Comparison of ENCODE assay signal across 8 cellular contexts in genomic region chr3:16828815-16829214, GRCh38. TPM values are rescaled to one million over a fixed set of nuclear protein-coding genes. Genes with fewer than 3 reads are reported as not detected.
DNase-seq lines count a peak whose midpoint lies in the region; ATAC-seq and TF ChIP-seq lines count a peak whose summit lies in the region.

No MANE protein-coding gene starts in this region.

- H3K27ac Mint-ChIP-seq in activated CD4-positive, alpha-beta T cell treated with anti-CD3 and anti-CD28 coated beads, Interleukin-2, amount 10 ng/mL, durations not matched to agents 7 days and 5 days: peak overlapping the region; percentile 9

- H3K4me3 ChIP-seq in heart left ventricle (no peak overlapping the region), fibroblast of mammary gland (ENCODE audit: control insufficient read depth, low read depth, low read length) (no peak overlapping the region), upper lobe of left lung (no peak overlapping the region)

- CTCF ChIA-PET in activated CD4-positive, alpha-beta T cell treated with anti-CD3 and anti-CD28 coated beads, Interleukin-2, amount 10 ng/mL, durations not matched to agents 7 days and 5 days (lab: Charles Lee): interaction anchor here (0.6 to 2.4 kb wide), 9 partner anchors 9 to 1578 kb away, joined by 3 to 13 read pairs (median 4); no protein-coding TSS in a partner anchor

- peaks cover 28% of the 10 kb centered on the region for H3K4me1 Mint-ChIP-seq in activated CD4-positive, alpha-beta T cell treated with anti-CD3 and anti-CD28 coated beads, Interleukin-2, amount 10 ng/mL, durations not matched to agents 7 days and 5 days

- H3K27ac ChIP-seq in heart left ventricle: no peak overlapping the region
- H3K27ac ChIP-seq in upper lobe of left lung: no peak overlapping the region

- POLR2A ChIA-PET in activated CD4-positive, alpha-beta T cell treated with anti-CD3 and anti-CD28 coated beads, Interleukin-2, amount 10 ng/mL, durations not matched to agents 7 days and 5 days (lab: Charles Lee): interaction anchor here (0.6 kb wide), 1 partner anchor 336 kb away, joined by 4 read pairs; no protein-coding TSS in a partner anchor

- DNase-seq in heart left ventricle (no peak), Right ventricle myocardium inferior (ENCODE audit: missing footprints) (no peak), HuH-7 (ENCODE audit: low spot score) (peak; percentile 40), fibroblast of mammary gland (ENCODE audit: low read depth) (peak; percentile 83), upper lobe of left lung (no peak), NCI-H345 treated with DMSO at 0.1 percent for 48 hours (lab: John Stamatoyannopoulos, UW; ENCODE audit: unreplicated experiment) (no peak)
- DNase-seq in activated CD4-positive, alpha-beta T cell treated with anti-CD3 and anti-CD28 coated beads, Interleukin-2, amount 10 ng/mL, durations not matched to agents 7 days and 5 days: peak; percentile 63
- peak; percentile 54 for DNase-seq in stimulated activated CD8-positive, alpha-beta memory T cell treated with anti-CD3 and anti-CD28 coated beads, Interleukin-4, amount 100 ng/mL, for 48 hours

- peak in 1 of 4 donors; percentile 18 for ATAC-seq in heart left ventricle
- ATAC-seq in Right ventricle myocardium inferior: no peak
- ATAC-seq in upper lobe of left lung (ENCODE audit: low FRiP score in 2 of 2): no peak

- peaks cover 2% of the 10 kb centered on the region for H3K36me3 Mint-ChIP-seq in activated CD4-positive, alpha-beta T cell treated with anti-CD3 and anti-CD28 coated beads, Interleukin-2, amount 10 ng/mL, durations not matched to agents 7 days and 5 days (ENCODE audit: low read depth)

- WGBS in heart left ventricle, 4 donors: 48 to 58% (median 55%) methylated on average over 3 of the region's 3 CpGs
- 52% methylated on average over 3 of the region's 3 CpGs for WGBS in upper lobe of left lung, 2 donors

- H3K4me1 ChIP-seq in heart left ventricle (peaks cover 0 to 6% (median 0%) of the 10 kb centered on the region in 12 donors), upper lobe of left lung (no peaks in the 10 kb centered on the region)

- peaks cover 2% of the 10 kb centered on the region for H3K9me3 Mint-ChIP-seq in activated CD4-positive, alpha-beta T cell treated with anti-CD3 and anti-CD28 coated beads, Interleukin-2, amount 10 ng/mL, durations not matched to agents 7 days and 5 days

- no peak overlapping the region for H3K4me3 Mint-ChIP-seq in activated CD4-positive, alpha-beta T cell treated with anti-CD3 and anti-CD28 coated beads, Interleukin-2, amount 10 ng/mL, durations not matched to agents 7 days and 5 days

- TF ChIP-seq POLR2A in heart left ventricle (IDR thresholded peaks at IDR 0.05) (no peak), upper lobe of left lung (IDR thresholded peaks at IDR 0.05) (no peak)

- TF ChIP-seq CTCF in heart left ventricle (IDR thresholded peaks at IDR 0.05): peak in 9 of 12 donors; percentile 12 to 42 (median 31)
- peak; percentile 53 for TF ChIP-seq CTCF in fibroblast of mammary gland (conservative IDR thresholded peaks at IDR 0.05; ENCODE audit: control insufficient read depth, insufficient read depth, low read depth, low read length)
- no peak for TF ChIP-seq CTCF in upper lobe of left lung (IDR thresholded peaks at IDR 0.05)

- peaks cover 3% of the 10 kb centered on the region for H3K27me3 Mint-ChIP-seq in activated CD4-positive, alpha-beta T cell treated with anti-CD3 and anti-CD28 coated beads, Interleukin-2, amount 10 ng/mL, durations not matched to agents 7 days and 5 days

- H3K36me3 ChIP-seq in heart left ventricle (no peaks in the 10 kb centered on the region), upper lobe of left lung (no peaks in the 10 kb centered on the region)

- intact Hi-C loops in heart left ventricle (cut with DNase I): loop anchor here in 1 of 10 donors (2.0 kb wide), 1 partner anchor 402 kb away; no protein-coding TSS in a partner anchor
- intact Hi-C loops in Right ventricle myocardium inferior (cut with DNase I): no loop called here

- TF ChIP-seq EP300 in upper lobe of left lung (IDR thresholded peaks at IDR 0.05): no peak

- no peaks in the 10 kb centered on the region for H3K9me3 ChIP-seq in heart left ventricle
- no peaks in the 10 kb centered on the region for H3K9me3 ChIP-seq in upper lobe of left lung

- H3K27me3 ChIP-seq in heart left ventricle (no peaks in the 10 kb centered on the region), upper lobe of left lung (no peaks in the 10 kb centered on the region)

RNA-seq across cellular contexts. Expression of gene PLCL2, which starts 55.9 kb away (rescaled TPM):
- total RNA-seq in heart left ventricle: 10 to 100 TPM; 47.1 to 80.9 (median 54.7) TPM
- polyA plus RNA-seq in heart left ventricle: 10 to 100 TPM; 10.4 to 21.1 TPM
- 72.9 TPM for total RNA-seq in Right ventricle myocardium inferior
- total RNA-seq in activated CD4-positive, alpha-beta T cell treated with anti-CD3 and anti-CD28 coated beads, Interleukin-2, amount 10 ng/mL, durations not matched to agents 7 days and 5 days: 10 to 100 TPM; 48.8 to 50.9 TPM
- total RNA-seq in upper lobe of left lung: 10 to 100 TPM in 4 of 6 donors, 1 to 10 TPM in 2; 6.5 to 15.8 (median 10.7) TPM

Comparison
In these comparisons a context has a peak if more than half of its experiments do, and no peak if none do; other contexts are left out.
1. DNase-seq: peak in HuH-7 (single experiment), activated CD4-positive, alpha-beta T cell treated with anti-CD3 and anti-CD28 coated beads, Interleukin-2, amount 10 ng/mL, durations not matched to agents 7 days and 5 days (single experiment), fibroblast of mammary gland (single experiment) and stimulated activated CD8-positive, alpha-beta memory T cell treated with anti-CD3 and anti-CD28 coated beads, Interleukin-4, amount 100 ng/mL, for 48 hours (single experiment); none in heart left ventricle (0 of 5), Right ventricle myocardium inferior (single experiment), upper lobe of left lung (0 of 2) and NCI-H345 treated with DMSO at 0.1 percent for 48 hours (single experiment).
2. CTCF ChIP-seq: peak in heart left ventricle (9 of 12) and fibroblast of mammary gland (single experiment); none in upper lobe of left lung (0 of 6).